Comparison of ENCODE assay signal across 11 cellular contexts in genomic region chr16:31344712-31345111, GRCh38. TPM values are rescaled to one million over a fixed set of nuclear protein-coding genes. Genes with fewer than 3 reads are reported as not detected.
DNase-seq lines count a peak whose midpoint lies in the region; ATAC-seq and TF ChIP-seq lines count a peak whose summit lies in the region.
"Had no signal": no experiment of that assay in that cellular context is flagged by ENCODE, and none has a peak within 500 bp of the region (broad histone marks: within the 10 kb centered on the region; RNA-seq: fewer than 3 reads in every experiment).

No MANE protein-coding gene starts in this region.

- H3K9me2 ChIP-seq in GM23338 (ENCODE audit: insufficient read depth) = no peaks in the 10 kb centered on the region

- no peak overlapping the region for H2AFZ ChIP-seq in GM23338

- no peak overlapping the region for H3K27ac Mint-ChIP-seq in GM23338

- no peaks in the 10 kb centered on the region for H3K36me3 ChIP-seq in neutrophil
- H3K36me3 ChIP-seq in GM23338 (ENCODE audit: insufficient read depth) = no peaks in the 10 kb centered on the region

- DNase-seq in NK-92 treated with Interleukin-12 subunit alpha and Interleukin-12 subunit beta, amount 100 ng/mL, for 24 hours (lab: John Stamatoyannopoulos, UW) = peak; percentile 57
- no peak for DNase-seq in NK-92 (lab: John Stamatoyannopoulos, UW; ENCODE audit: unreplicated experiment)
- DNase-seq in GM23338 (ENCODE audit: low spot score) = no peak
- DNase-seq in NCI-H1048 (lab: John Stamatoyannopoulos, UW) = no peak
- DNase-seq in COR-L47 (lab: John Stamatoyannopoulos, UW) = no peak
- DNase-seq: 8988T had no signal

- ATAC-seq in GM21619 (IDR thresholded peaks at IDR 0.05; ENCODE audit: unreplicated experiment) (peak; percentile 80), HG03457 (IDR thresholded peaks at IDR 0.05; ENCODE audit: unreplicated experiment) (peak; percentile 85), GM23338 (no peak)

- H3K9me3 ChIP-seq in neutrophil = no peaks in the 10 kb centered on the region

- no peaks in the 10 kb centered on the region for H3K79me2 ChIP-seq in GM23338 (replicated peaks; ENCODE audit: insufficient read depth)

- H3K4me3 ChIP-seq in neutrophil (ENCODE audit: low read depth in 1 of 2, low read length in 1 of 2) (no peak overlapping the region), GM23338 (no peak overlapping the region)

- no peak overlapping the region for H3K4me2 ChIP-seq in GM23338

- H3K4me1 ChIP-seq in neutrophil (ENCODE audit: control insufficient read depth in 1 of 2, insufficient read depth in 1 of 2, low read depth in 1 of 2, low read length in 1 of 2) (peaks cover 22 to 27% of the 10 kb centered on the region in 2 experiments), GM23338 (ENCODE audit: insufficient read depth) (no peaks in the 10 kb centered on the region)

- H3K27me3 ChIP-seq in neutrophil (no peaks in the 10 kb centered on the region), GM23338 (ENCODE audit: insufficient read depth) (no peaks in the 10 kb centered on the region)

- H3K27ac ChIP-seq in neutrophil (peak overlapping the region; percentile 70), GM23338 (ENCODE audit: low read depth) (no peak overlapping the region)

- no peaks in the 10 kb centered on the region for H3K36me3 Mint-ChIP-seq in GM23338 (ENCODE audit: low read depth)

- H3K27me3 Mint-ChIP-seq in GM23338 (ENCODE audit: insufficient read depth, low read depth, poor library complexity) = peaks cover 6% of the 10 kb centered on the region

- peaks cover 4% of the 10 kb centered on the region; the same call in 1 of the 3 replicates for H3K9me3 Mint-ChIP-seq in GM23338

- H3F3A ChIP-seq in GM23338 (replicated peaks; ENCODE audit: low read depth) = no peaks in the 10 kb centered on the region

- H4K20me1 ChIP-seq in GM23338 (replicated peaks; ENCODE audit: insufficient read depth) = no peaks in the 10 kb centered on the region

- H3K4me3 Mint-ChIP-seq in GM23338 = no peak overlapping the region

- TF ChIP-seq CTCF in neutrophil (IDR thresholded peaks at IDR 0.05) (no peak), GM23338 (conservative IDR thresholded peaks at IDR 0.05; ENCODE audit: low read depth in 2 of 2) (no peak)

- H3K4me1 Mint-ChIP-seq in GM23338 = no peaks in the 10 kb centered on the region; the same call in 2 of the 3 replicates

TF ChIP-seq in GM23338, 12 proteins besides CTCF, POLR2A, EP300 and RAD21 (continues in another document):
- TF ChIP-seq ETS1 (IDR thresholded peaks at IDR 0.05) (no peak), EZH2 (IDR thresholded peaks at IDR 0.05; ENCODE audit: low read depth, unreplicated experiment) (no peak), ZNF462 (CRISPR knock-in tag; IDR thresholded peaks at IDR 0.05) (no peak), ZNF331 (CRISPR knock-in tag; IDR thresholded peaks at IDR 0.05; ENCODE audit: low read depth) (no peak), CREB1 (CRISPR knock-in tag; IDR thresholded peaks at IDR 0.05; ENCODE audit: low read depth) (no peak), STAT1 (IDR thresholded peaks at IDR 0.05; ENCODE audit: unreplicated experiment) (no peak), REST (IDR thresholded peaks at IDR 0.05; ENCODE audit: unreplicated experiment) (no peak), POLR2AphosphoS5 (IDR thresholded peaks at IDR 0.05; ENCODE audit: low read depth) (no peak), JUNB (IDR thresholded peaks at IDR 0.05; ENCODE audit: unreplicated experiment) (no peak)

RNA-seq across cellular contexts. Expression of gene ITGAX, which starts 10.3 kb away (rescaled TPM):
- 0.12 TPM in 1 of 2 replicates, not detected in the other for total RNA-seq in GM23338 (2014; rRNA removed; shearing (Covaris generic))
- polyA plus RNA-seq in GM23338 (2016; fragmentation: Nextera tagmentation; extraction: Ambion mirVana) = not detected in 2 replicates

RNA-seq across cellular contexts. Expression of gene ITGAD, which starts 48.4 kb away (rescaled TPM):
- total RNA-seq in GM23338 (2014; rRNA removed; shearing (Covaris generic)) = not detected in 2 replicates
- polyA plus RNA-seq in GM23338 (2016; fragmentation: Nextera tagmentation; extraction: Ambion mirVana) = not detected in 2 replicates
- total RNA-seq: kidney epithelial cell, renal cortical epithelial cell had no signal
